Comparison of ENCODE assay signal across 8 cellular contexts in the genomic region with DNA sequence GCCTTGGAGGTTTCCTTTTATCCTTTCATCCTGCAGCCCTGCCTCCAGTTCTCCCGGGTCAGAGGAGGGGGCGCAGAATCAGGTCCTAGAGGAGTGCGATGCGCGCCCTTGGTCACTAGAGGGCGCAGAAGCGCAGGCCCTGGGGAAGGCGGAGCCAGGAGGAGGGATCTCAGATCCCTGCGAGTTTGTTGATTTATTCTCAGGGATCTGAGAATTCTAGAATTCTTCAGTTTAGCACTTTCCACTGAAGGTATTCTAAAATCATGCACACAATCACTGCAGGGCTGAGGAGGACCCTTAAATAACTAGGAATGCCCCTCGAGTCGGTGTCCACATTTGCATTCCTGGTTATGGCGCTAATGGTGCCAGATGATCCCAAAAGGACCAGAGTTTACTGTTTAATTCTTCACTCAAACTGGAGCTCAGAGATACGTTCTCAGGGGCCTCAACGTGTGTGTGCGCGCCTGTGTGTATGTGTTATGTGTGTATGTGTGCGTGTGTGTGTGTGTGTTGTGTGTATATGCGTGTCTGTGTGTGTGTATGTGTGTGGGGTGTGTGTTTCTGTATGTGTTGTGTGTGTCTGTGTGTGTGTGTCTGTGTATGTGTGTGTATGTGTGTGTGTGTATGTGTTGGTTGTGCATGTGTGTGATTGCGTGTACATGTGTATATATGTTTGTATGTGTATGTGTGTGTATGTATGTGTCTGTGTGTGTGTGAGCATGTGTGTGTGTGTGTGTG. TPM values are rescaled to one million over a fixed set of nuclear protein-coding genes. Genes with fewer than 3 reads are reported as not detected.
DNase-seq lines count a peak whose midpoint lies in the region; ATAC-seq lines count a peak whose summit lies in the region.

No MANE protein-coding gene starts in this region.

- H3K27me3 Mint-ChIP-seq in T-cell, result peaks cover 13 to 17% of the 10 kb centered on the region in 2 donors

- H3K27ac Mint-ChIP-seq in T-cell, result no peak overlapping the region

- H3K4me3 Mint-ChIP-seq in T-cell, result peak overlapping the region; percentile 29 to 42 (median 40)

- H3K4me1 ChIP-seq in skeletal muscle tissue (ENCODE audit: control insufficient read depth in 3 of 3, insufficient read depth in 3 of 3, low read length in 3 of 3), result peaks cover 0 to 3% (median 0%) of the 10 kb centered on the region in 3 donors

- H3K9ac ChIP-seq in skeletal muscle tissue (ENCODE audit: low read depth in 1 of 3, low read length in 3 of 3), result peak overlapping the region in 1 of 3 donors; percentile 40

- H3K27me3 ChIP-seq in skeletal muscle tissue (ENCODE audit: control insufficient read depth in 3 of 3, insufficient read depth in 3 of 3, low read length in 3 of 3), result peaks cover 2 to 10% (median 7%) of the 10 kb centered on the region in 3 donors

- no peaks in the 10 kb centered on the region for H3K36me3 ChIP-seq in skeletal muscle tissue (ENCODE audit: control insufficient read depth in 3 of 3, insufficient read depth in 3 of 3, low read length in 3 of 3)

- ATAC-seq in GM21737 (IDR thresholded peaks at IDR 0.05; ENCODE audit: unreplicated experiment) (peak; percentile 70), T-cell (replicated peaks in 1 of 4) (peak; percentile 92 to 99 (median 96))

- no peaks in the 10 kb centered on the region for H3K36me3 Mint-ChIP-seq in T-cell

- H3K4me1 Mint-ChIP-seq in T-cell, result peaks cover 4 to 17% (median 6%) of the 10 kb centered on the region in 3 donors

- H3K9me3 Mint-ChIP-seq in T-cell, result no peaks in the 10 kb centered on the region

- no peaks in the 10 kb centered on the region for H3K9me3 ChIP-seq in skeletal muscle tissue (ENCODE audit: control insufficient read depth in 3 of 3, low read length in 3 of 3)

- H3K4me3 ChIP-seq in skeletal muscle tissue (ENCODE audit: low read length in 3 of 3), result peak overlapping the region in 2 of 3 donors; percentile 6 to 21

- DNase-seq in GM03348 (ENCODE audit: low spot score) (peak; percentile 84), KBM-7 (peak; percentile 80), T-cell (peak in 33 of 34 experiments; percentile 11 to 64 (median 45)), amniotic epithelial cell (ENCODE audit: low read depth) (peak; percentile 35), hepatic stellate cell (ENCODE audit: low spot score) (peak; percentile 67), DMS79 treated with DMSO at 0.1 percent for 48 hours (lab: John Stamatoyannopoulos, UW) (no peak)

- in situ Hi-C loops in KBM-7 (cut with MboI; ENCODE audit: low pct_unique_long_range_greater_than_20kb, low sequenced_read_pairs), result no loop called here

- POLR2A ChIA-PET in T-cell (lab: Charles Lee), result no interaction called here

- no peak overlapping the region for H3K27ac ChIP-seq in skeletal muscle tissue (ENCODE audit: low read depth, low read length)

- CTCF ChIA-PET in T-cell (lab: Charles Lee), result interaction anchor here in 1 of 2 donors (0.5 to 0.6 kb wide), 3 partner anchors 21 to 813 kb away, joined by 3 to 4 read pairs (median 4); no protein-coding TSS in a partner anchor

RNA-seq across cellular contexts. Expression of a gene that starts 6.9 kb away (rescaled TPM):
- total RNA-seq in T-cell, result 10 to 100 TPM; 62.5 to 71.6 (median 66.4) TPM
- 37.1 TPM for total RNA-seq in skeletal muscle tissue
